In the genomic region with DNA sequence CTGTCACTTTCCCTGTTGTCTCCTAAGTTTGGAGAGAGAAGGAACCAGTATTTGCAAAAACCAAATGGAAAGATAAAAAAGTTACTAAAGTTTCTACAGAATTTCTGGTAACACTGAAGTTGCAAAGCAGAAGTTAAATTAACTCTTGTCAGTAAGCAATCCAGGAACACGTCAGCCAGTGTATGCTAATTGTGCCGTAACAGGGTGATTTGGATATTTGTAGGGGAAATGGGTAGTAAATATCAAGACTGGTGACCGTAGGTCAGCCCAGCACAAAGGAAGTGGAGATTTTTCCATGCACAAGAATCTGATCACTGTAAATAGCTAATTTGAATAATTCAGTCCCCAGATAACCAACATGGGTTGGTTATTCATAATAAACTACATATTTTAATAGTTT, we compare ENCODE assay signal across 8 cellular contexts. TPM values are rescaled to one million over a fixed set of nuclear protein-coding genes. Genes with fewer than 3 reads are reported as not detected.
DNase-seq lines count a peak whose midpoint lies in the region; ATAC-seq, FAIRE-seq and TF ChIP-seq lines count a peak whose summit lies in the region.

No MANE protein-coding gene starts in this region.

- TF ChIP-seq CTCF in PC-9 (conservative IDR thresholded peaks at IDR 0.05): no peak

- H3K27ac ChIP-seq in PC-9: peak overlapping the region; percentile 98
- peak overlapping the region; percentile 97 for H3K27ac ChIP-seq in effector memory CD4-positive, alpha-beta T cell (ENCODE audit: insufficient read depth, low read length, poor library complexity, severe bottlenecking)

- H3K27me3 ChIP-seq in PC-9 (ENCODE audit: insufficient read depth, low read depth): no peaks in the 10 kb centered on the region
- H3K27me3 ChIP-seq in effector memory CD4-positive, alpha-beta T cell (replicated peaks; ENCODE audit: control insufficient read depth, insufficient read depth, low read length, poor library complexity, severe bottlenecking): no peaks in the 10 kb centered on the region
- no peaks in the 10 kb centered on the region for H3K27me3 ChIP-seq in neuron (ENCODE audit: insufficient read depth, low read length)

- peak overlapping the region; percentile 100 for H3K27ac Mint-ChIP-seq in activated CD8-positive, alpha-beta memory T cell treated with anti-CD3 and anti-CD28 coated beads, Interleukin-2, amount 10 ng/mL, durations not matched to agents 7 days and 5 days

- BruUV-seq in PC-9 (replicated peaks; lab: Mats Ljungman, UMichigan): no TSS peak

- H3K79me2 ChIP-seq in PC-9 (ENCODE audit: low read depth): peaks cover 80% of the 10 kb centered on the region

- peaks cover 65% of the 10 kb centered on the region for H3K36me3 Mint-ChIP-seq in activated CD8-positive, alpha-beta memory T cell treated with anti-CD3 and anti-CD28 coated beads, Interleukin-2, amount 10 ng/mL, durations not matched to agents 7 days and 5 days

- intact Hi-C loops in PC-9 (cut with micrococcal nuclease; ENCODE audit: unreplicated experiment): loop anchor here (5.0 kb wide), 2 partner anchors 378 to 1997 kb away; partner anchors contain the start of gene YBX3

- no peak for FAIRE-seq in frontal cortex (lab: Jason Lieb, UNC)

- H4K20me1 ChIP-seq in PC-9 (ENCODE audit: insufficient read depth): peaks cover 8% of the 10 kb centered on the region

- POLR2A ChIA-PET in PC-9 (lab: Charles Lee; ENCODE audit: unreplicated experiment): interaction anchor here (0.6 kb wide), 2 partner anchors 460 to 915 kb away, joined by 3 read pairs; no protein-coding TSS in a partner anchor

- H3K4me3 Mint-ChIP-seq in activated CD8-positive, alpha-beta memory T cell treated with anti-CD3 and anti-CD28 coated beads, Interleukin-2, amount 10 ng/mL, durations not matched to agents 7 days and 5 days: peak overlapping the region; percentile 96

- H3K9me3 ChIP-seq in PC-9 (ENCODE audit: insufficient read depth, low read depth) (no peaks in the 10 kb centered on the region), neuron (ENCODE audit: low read length) (no peaks in the 10 kb centered on the region)
- H3K9me3 ChIP-seq in effector memory CD4-positive, alpha-beta T cell (ENCODE audit: control insufficient read depth, low read length): no peaks in the 10 kb centered on the region

- H3K27me3 Mint-ChIP-seq in activated CD8-positive, alpha-beta memory T cell treated with anti-CD3 and anti-CD28 coated beads, Interleukin-2, amount 10 ng/mL, durations not matched to agents 7 days and 5 days: no peaks in the 10 kb centered on the region

- H3K4me3 ChIP-seq in PC-9 (peak overlapping the region; percentile 96), neuron (ENCODE audit: low read length) (peak overlapping the region; percentile 77)
- H3K4me3 ChIP-seq in effector memory CD4-positive, alpha-beta T cell (ENCODE audit: insufficient read depth, low read depth, low read length, poor library complexity, severe bottlenecking): peak overlapping the region; percentile 99

- H3K36me3 ChIP-seq in PC-9 (ENCODE audit: low read depth) (peaks cover 43% of the 10 kb centered on the region), neuron (ENCODE audit: insufficient read depth, low read length) (peaks cover 50% of the 10 kb centered on the region)
- peaks cover 32% of the 10 kb centered on the region for H3K36me3 ChIP-seq in effector memory CD4-positive, alpha-beta T cell (ENCODE audit: control insufficient read depth, insufficient read depth, low read length)

- CTCF ChIA-PET in activated CD8-positive, alpha-beta memory T cell treated with anti-CD3 and anti-CD28 coated beads, Interleukin-2, amount 10 ng/mL, durations not matched to agents 7 days and 5 days (lab: Charles Lee): interaction anchor here (1.1 to 3.1 kb wide), 3 partner anchors 17 to 362 kb away, joined by 3 to 14 read pairs (median 5); partner anchors contain the start of gene BORCS5
- CTCF ChIA-PET in PC-9 (lab: Charles Lee): interaction anchor here (0.7 kb wide), 1 partner anchor 435 kb away, joined by 4 read pairs; no protein-coding TSS in a partner anchor

- no peak for DNase-seq in activated CD8-positive, alpha-beta memory T cell treated with anti-CD3 and anti-CD28 coated beads, Interleukin-2, amount 10 ng/mL, durations not matched to agents 7 days and 5 days
- no peak for DNase-seq in activated CD8-positive, alpha-beta memory T cell treated with anti-CD3 and anti-CD28 coated beads for 24 hours
- DNase-seq in PC-9: peak in 1 of 2 experiments; percentile 47
- no peak for DNase-seq in effector memory CD4-positive, alpha-beta T cell
- no peak for DNase-seq in frontal cortex (ENCODE audit: low spot score in 2 of 2)
- no peak for DNase-seq in stimulated activated CD4-positive, alpha-beta T cell treated with anti-CD3 and anti-CD28 coated beads, Interleukin-4, amount 100 ng/mL, for 1 hour

- no peak for ATAC-seq in activated CD8-positive, alpha-beta memory T cell treated with anti-CD3 and anti-CD28 coated beads, Interleukin-2, amount 10 ng/mL, durations not matched to agents 7 days and 5 days
- ATAC-seq in GM19351 (IDR thresholded peaks at IDR 0.05; ENCODE audit: unreplicated experiment): no peak

- peaks cover 35% of the 10 kb centered on the region for H3F3A ChIP-seq in PC-9 (ENCODE audit: insufficient read depth, low read depth)

- H2AFZ ChIP-seq in PC-9 (no peak overlapping the region), neuron (ENCODE audit: low read depth, low read length) (no peak overlapping the region)

- no peaks in the 10 kb centered on the region for H3K9me2 ChIP-seq in PC-9 (ENCODE audit: insufficient read depth)

- H3K4me2 ChIP-seq in PC-9: peak overlapping the region; percentile 100

- H3K4me1 ChIP-seq in PC-9 (replicated peaks; ENCODE audit: insufficient read depth): peaks cover 49% of the 10 kb centered on the region
- H3K4me1 ChIP-seq in effector memory CD4-positive, alpha-beta T cell (ENCODE audit: control insufficient read depth, insufficient read depth, low read length, poor library complexity, severe bottlenecking): no peaks in the 10 kb centered on the region
- peaks cover 56% of the 10 kb centered on the region for H3K4me1 ChIP-seq in neuron (ENCODE audit: insufficient read depth, low read length)

- H3K4me1 Mint-ChIP-seq in activated CD8-positive, alpha-beta memory T cell treated with anti-CD3 and anti-CD28 coated beads, Interleukin-2, amount 10 ng/mL, durations not matched to agents 7 days and 5 days: peaks cover 22% of the 10 kb centered on the region

- H3K9me3 Mint-ChIP-seq in activated CD8-positive, alpha-beta memory T cell treated with anti-CD3 and anti-CD28 coated beads, Interleukin-2, amount 10 ng/mL, durations not matched to agents 7 days and 5 days (ENCODE audit: low read depth): no peaks in the 10 kb centered on the region

RNA-seq across cellular contexts. Expression of gene CDKN1B, which starts 2.3 kb away (rescaled TPM):
- 100 to 1,000 TPM in 1 of 2 experiments, 10 to 100 TPM in 1; 99.2 to 105 TPM for total RNA-seq in activated CD8-positive, alpha-beta memory T cell treated with anti-CD3 and anti-CD28 coated beads, Interleukin-2, amount 10 ng/mL, durations not matched to agents 7 days and 5 days
- total RNA-seq in PC-9 (2021) (54.9 and 67.5 TPM in 2 replicates), frontal cortex (151 TPM)

RNA-seq across cellular contexts. Expression of gene GPR19, which starts 23.5 kb away (rescaled TPM):
- 10 to 100 TPM; 15.1 to 16.8 TPM for total RNA-seq in activated CD8-positive, alpha-beta memory T cell treated with anti-CD3 and anti-CD28 coated beads, Interleukin-2, amount 10 ng/mL, durations not matched to agents 7 days and 5 days
- 13.2 and 19.3 TPM in 2 replicates for total RNA-seq in PC-9 (2021)
- 32.2 TPM for total RNA-seq in frontal cortex
